ENCODE assay signal across 8 cellular contexts in genomic region chr14:24429395-24430142, GRCh38. TPM values are rescaled to one million over a fixed set of nuclear protein-coding genes. Genes with fewer than 3 reads are reported as not detected.
DNase-seq lines count a peak whose midpoint lies in the region; ATAC-seq and TF ChIP-seq lines count a peak whose summit lies in the region.

TSS of gene CBLN3 (minus strand) at chr14:24429668. CDS start at chr14:24429054, 614 bp downstream.
TSS of gene KHNYN (plus strand) at chr14:24429954. CDS start at chr14:24430731, 777 bp downstream.

- H3K9me2 ChIP-seq in hepatocyte (replicated peaks; ENCODE audit: insufficient read depth), result no peaks in the 10 kb centered on the region

- peak within 1 kb of the TSS; percentile 89 for H3K4me3 ChIP-seq in hepatocyte

- peak within 1 kb of the TSS; percentile 19 for H2AFZ ChIP-seq in hepatocyte

- H3K9me3 ChIP-seq in hepatocyte (ENCODE audit: low read depth), result no peaks in the 10 kb centered on the region

- H3K4me2 ChIP-seq in hepatocyte, result peak within 1 kb of the TSS; percentile 97

- H3K27me3 ChIP-seq in hepatocyte, result no peaks in the 10 kb centered on the region

- TF ChIP-seq CTCF in GM13977 (IDR thresholded peaks at IDR 0.05; ENCODE audit: extremely low read depth, insufficient read depth, missing control alignments), result no peak
- TF ChIP-seq CTCF in hepatocyte (IDR thresholded peaks at IDR 0.05; ENCODE audit: poor library complexity), result no peak

- H3K36me3 ChIP-seq in hepatocyte (replicated peaks; ENCODE audit: insufficient read depth, low read depth), result no peaks in the 10 kb centered on the region

- peak within 1 kb of the TSS; percentile 98 for H3K27ac ChIP-seq in hepatocyte

- peak; percentile 85 for ATAC-seq in HG02678 (IDR thresholded peaks at IDR 0.05; ENCODE audit: unreplicated experiment)

- in situ Hi-C loops in GM13977 (cut with MboI; ENCODE audit: low pct_unique_long_range_greater_than_20kb, low sequenced_read_pairs, unreplicated experiment), result no loop called here

- DNase-seq in GM13977 (ENCODE audit: low spot score) (peak; percentile 98), NCI-H1105 (lab: John Stamatoyannopoulos, UW) (peak; percentile 82), T-helper 2 cell (peak; percentile 74 to 96 (median 82)), anterior cingulate cortex (lab: John Stamatoyannopoulos, UW) (peak in 54 of 58 donors; percentile 21 to 88 (median 70)), hepatocyte (ENCODE audit: low spot score) (peak; percentile 96), retina (peak; percentile 89), cortex of kidney (lab: John Stamatoyannopoulos, UW) (no peak)

- H4K20me1 ChIP-seq in hepatocyte (ENCODE audit: insufficient read depth, poor library complexity, severe bottlenecking), result peaks cover 22% of the 10 kb centered on the region

- H3K4me1 ChIP-seq in hepatocyte (ENCODE audit: insufficient read depth), result peaks cover 40% of the 10 kb centered on the region

- WGBS in hepatocyte (ENCODE audit: low lambda C conversion rate, missing lambda C conversion rate), result 23% methylated on average over 28 of the region's 57 CpGs

- H3K79me2 ChIP-seq in hepatocyte, result peaks cover 38% of the 10 kb centered on the region

RNA-seq across cellular contexts. Expression of gene CBLN3, which starts in this region (rescaled TPM):
- total RNA-seq in hepatocyte, result 2.2 and 2.8 TPM in 2 replicates
- 0.99 and 2.4 TPM in 2 replicates for polyA plus RNA-seq in hepatocyte

RNA-seq across cellular contexts. Expression of gene KHNYN, which starts in this region (rescaled TPM):
- 67.1 and 90.5 TPM in 2 replicates for total RNA-seq in hepatocyte
- 36.4 and 39.6 TPM in 2 replicates for polyA plus RNA-seq in hepatocyte
